Comparison of ENCODE assay signal across 8 cellular contexts in the genomic region with DNA sequence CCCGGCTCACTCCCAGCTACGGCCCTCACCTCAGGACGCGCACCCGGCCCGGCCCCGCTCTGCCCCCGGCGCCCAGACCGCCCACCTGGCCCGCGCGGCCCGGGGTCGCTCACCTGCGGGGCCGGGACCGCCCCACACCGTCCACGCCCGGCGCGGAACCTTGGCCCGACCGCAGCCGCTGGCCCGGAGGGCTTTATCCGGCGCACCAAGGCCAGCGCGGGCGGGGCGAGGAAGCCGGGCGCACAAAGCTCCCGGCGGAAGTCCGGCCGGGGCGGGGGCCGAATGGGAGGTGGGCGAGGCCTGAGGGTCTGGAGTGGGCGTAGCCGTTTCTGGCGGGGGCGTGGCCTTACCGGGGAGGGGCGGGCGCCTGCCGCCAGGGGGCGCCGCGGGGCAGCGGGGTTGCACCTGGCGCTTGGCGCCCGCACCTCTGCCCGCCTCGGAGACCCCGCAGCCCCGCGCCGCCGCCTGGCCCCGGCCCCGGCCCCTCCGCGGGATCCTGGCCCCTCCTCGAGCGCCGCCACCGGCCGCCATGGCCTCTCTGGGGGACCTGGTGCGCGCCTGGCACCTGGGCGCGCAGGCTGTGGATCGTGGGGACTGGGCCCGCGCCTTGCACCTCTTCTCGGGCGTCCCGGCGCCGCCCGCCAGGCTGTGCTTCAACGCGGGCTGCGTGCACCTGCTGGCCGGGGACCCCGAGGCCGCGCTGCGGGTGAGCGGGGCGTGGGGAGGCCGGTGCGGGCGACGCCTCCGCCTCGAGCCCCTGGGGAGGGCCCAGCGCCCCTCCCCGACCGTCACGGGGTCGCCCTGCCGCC. TPM values are rescaled to one million over a fixed set of nuclear protein-coding genes. Genes with fewer than 3 reads are reported as not detected.
DNase-seq lines count a peak whose midpoint lies in the region; ATAC-seq and FAIRE-seq lines count a peak whose summit lies in the region.

A gene with protein sequence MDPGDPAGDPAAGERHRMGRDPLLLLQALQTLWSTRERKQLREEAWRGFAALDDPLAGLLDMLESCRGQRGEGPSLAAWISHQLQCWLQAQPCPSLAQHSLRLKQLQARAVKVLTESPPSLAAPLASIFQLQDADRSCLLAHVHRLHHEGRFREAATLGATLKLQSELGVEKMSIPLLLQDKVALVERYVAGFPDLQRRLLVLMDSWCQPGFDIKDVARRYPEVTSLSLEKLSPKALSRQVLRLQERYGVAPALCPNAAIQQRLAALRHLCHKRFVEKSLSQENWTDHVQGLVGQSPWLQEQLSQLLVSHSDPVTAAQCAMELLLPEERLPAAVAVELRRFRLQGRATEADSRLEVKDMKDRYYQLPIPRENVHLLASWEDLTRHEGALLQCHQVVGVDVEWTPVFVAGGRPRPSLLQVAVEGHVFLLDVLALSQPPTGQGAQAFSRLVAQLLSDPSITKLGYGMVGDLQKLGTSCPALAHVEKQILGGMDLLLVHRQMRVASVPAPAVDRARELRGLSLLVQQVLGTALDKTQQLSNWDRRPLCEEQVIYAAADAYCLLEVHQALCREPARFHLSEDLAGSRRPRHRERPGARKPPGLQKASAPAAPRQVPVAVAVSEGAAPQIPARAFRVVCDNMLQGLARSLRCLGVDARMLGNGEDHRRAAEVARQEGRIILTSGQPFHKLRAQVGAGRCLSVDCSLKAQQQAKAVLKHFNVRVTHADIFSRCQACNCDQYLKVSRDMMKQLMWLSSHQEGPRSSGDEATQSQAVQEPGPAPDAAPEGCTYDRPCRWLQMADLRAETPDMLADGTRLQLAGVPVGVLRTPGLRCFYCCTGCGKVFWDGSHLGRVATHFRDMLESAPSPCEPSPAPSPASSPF (minus strand): TSS at position 162 of the 809 bp plus-strand sequence. CDS start 27,805 bp downstream, outside the sequence.
A gene with protein sequence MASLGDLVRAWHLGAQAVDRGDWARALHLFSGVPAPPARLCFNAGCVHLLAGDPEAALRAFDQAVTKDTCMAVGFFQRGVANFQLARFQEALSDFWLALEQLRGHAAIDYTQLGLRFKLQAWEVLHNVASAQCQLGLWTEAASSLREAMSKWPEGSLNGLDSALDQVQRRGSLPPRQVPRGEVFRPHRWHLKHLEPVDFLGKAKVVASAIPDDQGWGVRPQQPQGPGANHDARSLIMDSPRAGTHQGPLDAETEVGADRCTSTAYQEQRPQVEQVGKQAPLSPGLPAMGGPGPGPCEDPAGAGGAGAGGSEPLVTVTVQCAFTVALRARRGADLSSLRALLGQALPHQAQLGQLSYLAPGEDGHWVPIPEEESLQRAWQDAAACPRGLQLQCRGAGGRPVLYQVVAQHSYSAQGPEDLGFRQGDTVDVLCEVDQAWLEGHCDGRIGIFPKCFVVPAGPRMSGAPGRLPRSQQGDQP (plus strand): TSS at position 393 of the 809 bp plus-strand sequence. CDS start 137 bp downstream, at position 530.

- DNase-seq in DMS79 treated with DMSO at 0.1 percent for 48 hours (lab: John Stamatoyannopoulos, UW) (peak; percentile 82), KG1 (lab: John Stamatoyannopoulos, UW) (peak; percentile 76), RCC 7860 (ENCODE audit: low spot score) (peak; percentile 77), fibroblast of peridontal ligament (ENCODE audit: extremely low read depth) (peak; percentile 85)
- peak; percentile 88 to 94 for DNase-seq in activated T-helper 1 cell treated with anti-CD3 and anti-CD28 coated beads, Interleukin-2, amount 50 U/mL, for 16 hours (ENCODE audit: low read depth in 1 of 2, low spot score in 1 of 2)
- peak; percentile 97 for DNase-seq in natural killer cell treated with Interleukin-12 subunit alpha and Interleukin-12 subunit beta and Interleukin-15 and Interleukin-18, amount 100 ng/mL, for 72 hours (ENCODE audit: low spot score)
- DNase-seq in stimulated activated naive CD4-positive, alpha-beta T cell (lab: John Stamatoyannopoulos, UW) = peak; percentile 78 to 93 (median 89)

- peaks cover 2 to 4% of the 10 kb centered on the region in 2 donors for H3K4me1 Mint-ChIP-seq in natural killer cell treated with Interleukin-12 subunit alpha and Interleukin-12 subunit beta and Interleukin-15 and Interleukin-18, amount 100 ng/mL, for 72 hours (ENCODE audit: low read depth in 2 of 2)

- peak within 1 kb of the TSS in 1 of 2 donors; percentile 70 for H3K27ac Mint-ChIP-seq in natural killer cell treated with Interleukin-12 subunit alpha and Interleukin-12 subunit beta and Interleukin-15 and Interleukin-18, amount 100 ng/mL, for 72 hours

- H3K4me3 Mint-ChIP-seq in natural killer cell treated with Interleukin-12 subunit alpha and Interleukin-12 subunit beta and Interleukin-15 and Interleukin-18, amount 100 ng/mL, for 72 hours = peak within 1 kb of the TSS; percentile 87

- no peak for FAIRE-seq in RCC 7860 (lab: Jason Lieb, UNC)

- H3K9me3 Mint-ChIP-seq in natural killer cell treated with Interleukin-12 subunit alpha and Interleukin-12 subunit beta and Interleukin-15 and Interleukin-18, amount 100 ng/mL, for 72 hours = no peaks in the 10 kb centered on the region

- H3K27me3 Mint-ChIP-seq in natural killer cell treated with Interleukin-12 subunit alpha and Interleukin-12 subunit beta and Interleukin-15 and Interleukin-18, amount 100 ng/mL, for 72 hours = no peaks in the 10 kb centered on the region

- peak; percentile 75 for ATAC-seq in GM21723 (IDR thresholded peaks at IDR 0.05; ENCODE audit: unreplicated experiment)
- ATAC-seq in natural killer cell treated with Interleukin-12 subunit alpha and Interleukin-12 subunit beta and Interleukin-15 and Interleukin-18, amount 100 ng/mL, for 72 hours = peak; percentile 97 to 99

- H3K36me3 Mint-ChIP-seq in natural killer cell treated with Interleukin-12 subunit alpha and Interleukin-12 subunit beta and Interleukin-15 and Interleukin-18, amount 100 ng/mL, for 72 hours = no peaks in the 10 kb centered on the region

RNA-seq across cellular contexts. Expression of the first gene that starts in this region (rescaled TPM):
- 1 to 10 TPM; 7.6 to 7.9 TPM for total RNA-seq in natural killer cell treated with Interleukin-12 subunit alpha and Interleukin-12 subunit beta and Interleukin-15 and Interleukin-18, amount 100 ng/mL, for 72 hours

RNA-seq across cellular contexts. Expression of the second gene that starts in this region (rescaled TPM):
- under 1 TPM; 0.33 to 0.62 TPM for total RNA-seq in natural killer cell treated with Interleukin-12 subunit alpha and Interleukin-12 subunit beta and Interleukin-15 and Interleukin-18, amount 100 ng/mL, for 72 hours

Comparison
In these comparisons a context has a peak if more than half of its experiments do, and no peak if none do; other contexts are left out.
1. Peak in every context shown above with its lines: DNase-seq and ATAC-seq.